Comparison of ENCODE assay signal across 8 cellular contexts in the genomic region with DNA sequence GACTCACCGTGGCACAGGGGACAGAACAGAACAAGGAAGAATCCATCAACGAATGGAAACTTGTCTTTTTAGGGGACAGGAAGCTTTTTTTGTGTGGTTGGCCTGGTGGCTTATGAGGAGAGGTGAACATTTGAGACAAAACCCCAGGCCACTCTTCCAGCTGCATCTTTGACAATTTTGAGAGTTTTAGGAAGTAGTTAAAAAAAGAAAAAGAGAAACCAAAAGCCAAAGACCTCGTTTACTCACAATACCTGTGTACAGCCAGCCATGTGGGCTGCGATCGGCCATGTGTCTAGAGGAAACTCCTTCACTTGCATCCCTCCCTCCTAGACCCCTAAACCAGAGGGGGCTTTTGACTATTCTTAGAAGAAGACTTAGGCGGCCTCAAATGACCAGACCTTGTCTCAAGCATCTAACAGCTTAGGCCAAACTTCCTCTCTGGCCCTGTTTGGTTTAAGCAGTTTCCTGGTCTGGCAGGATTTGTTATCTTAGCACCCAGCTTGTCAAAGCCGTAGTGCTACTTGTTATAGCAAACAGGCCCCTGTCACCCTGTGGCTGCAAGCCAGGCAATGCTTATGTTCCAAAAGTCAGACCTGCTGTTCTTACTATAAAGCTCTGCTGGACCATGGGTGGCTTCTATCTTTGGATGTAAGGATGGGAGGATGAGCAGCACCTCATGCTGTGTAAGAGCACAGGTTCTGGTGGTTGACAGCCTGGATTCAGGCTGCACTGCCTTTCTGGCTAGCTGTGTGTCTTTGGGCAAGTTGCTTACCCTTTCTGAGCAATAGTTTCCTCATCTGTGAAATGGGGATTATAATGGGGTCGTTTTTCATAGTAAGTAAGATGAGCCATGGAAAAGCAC. TPM values are rescaled to one million over a fixed set of nuclear protein-coding genes. Genes with fewer than 3 reads are reported as not detected.
DNase-seq lines count a peak whose midpoint lies in the region; ATAC-seq and TF ChIP-seq lines count a peak whose summit lies in the region.

No MANE protein-coding gene starts in this region.

- peak; percentile 83 for DNase-seq in UCSD-AML1 (lab: John Stamatoyannopoulos, UW; ENCODE audit: unreplicated experiment)
- no peak for DNase-seq in colonic mucosa
- no peak for DNase-seq in smooth muscle cell (lab: John Stamatoyannopoulos, UW; ENCODE audit: unreplicated experiment)
- no peak for DNase-seq in Karpas-422
- DNase-seq in substantia nigra (lab: John Stamatoyannopoulos, UW) = no peak
- no peak for DNase-seq in NCI-H1105 treated with DMSO at 0.1 percent for 48 hours (lab: John Stamatoyannopoulos, UW)

- H3K36me3 ChIP-seq in colonic mucosa = no peaks in the 10 kb centered on the region
- no peaks in the 10 kb centered on the region for H3K36me3 ChIP-seq in smooth muscle cell (ENCODE audit: low read depth)
- no peaks in the 10 kb centered on the region for H3K36me3 ChIP-seq in Karpas-422 (ENCODE audit: insufficient read depth, low read length)

- H3K27me3 ChIP-seq in colonic mucosa (no peaks in the 10 kb centered on the region), smooth muscle cell (ENCODE audit: low read depth) (no peaks in the 10 kb centered on the region), Karpas-422 (ENCODE audit: low read length) (no peaks in the 10 kb centered on the region)

- intact Hi-C loops in colonic mucosa (cut with DNase I) = no loop called here

- H3K9me2 ChIP-seq in Karpas-422 (replicated peaks; ENCODE audit: insufficient read depth, low read length) = no peaks in the 10 kb centered on the region

- H3K4me3 ChIP-seq in colonic mucosa = no peak overlapping the region
- no peak overlapping the region for H3K4me3 ChIP-seq in smooth muscle cell
- no peak overlapping the region for H3K4me3 ChIP-seq in Karpas-422 (ENCODE audit: low read length)

- peak; percentile 37 for ATAC-seq in GM18909 (IDR thresholded peaks at IDR 0.05; ENCODE audit: poor library complexity, unreplicated experiment)
- peak; percentile 35 for ATAC-seq in HG03159 (IDR thresholded peaks at IDR 0.05; ENCODE audit: unreplicated experiment)

- H2AFZ ChIP-seq in smooth muscle cell (ENCODE audit: low read depth) (no peak overlapping the region), Karpas-422 (ENCODE audit: low read length) (no peak overlapping the region; the same call in 1 of the 2 replicates)

- H3K27ac ChIP-seq in colonic mucosa (peak overlapping the region; percentile 29), smooth muscle cell (ENCODE audit: low read depth) (peak overlapping the region; percentile 72), Karpas-422 (ENCODE audit: low read length) (no peak overlapping the region), substantia nigra (ENCODE audit: low read depth, low read length, poor library complexity, severe bottlenecking) (no peak overlapping the region)

- H3K4me2 ChIP-seq in smooth muscle cell = peak overlapping the region; percentile 40
- H3K4me2 ChIP-seq in Karpas-422 (ENCODE audit: low read depth, low read length, poor library complexity, severe bottlenecking) = no peak overlapping the region

- no peaks in the 10 kb centered on the region for H3K9me3 ChIP-seq in colonic mucosa
- H3K9me3 ChIP-seq in smooth muscle cell (replicated peaks; ENCODE audit: low read depth) = no peaks in the 10 kb centered on the region
- no peaks in the 10 kb centered on the region for H3K9me3 ChIP-seq in Karpas-422 (ENCODE audit: low read length)

- no peaks in the 10 kb centered on the region for H3K4me1 ChIP-seq in colonic mucosa
- peaks cover 19% of the 10 kb centered on the region for H3K4me1 ChIP-seq in smooth muscle cell (ENCODE audit: low read depth)
- peaks cover 7% of the 10 kb centered on the region; the same call in 1 of the 2 replicates for H3K4me1 ChIP-seq in Karpas-422 (ENCODE audit: low read length)

- H3K9ac ChIP-seq in colonic mucosa (ENCODE audit: low read depth in 2 of 2, low read length in 2 of 2) (peak overlapping the region in 1 of 2 donors; percentile 58), smooth muscle cell (ENCODE audit: low read depth) (no peak overlapping the region), Karpas-422 (ENCODE audit: low read length) (no peak overlapping the region)

- H4K20me1 ChIP-seq in smooth muscle cell (ENCODE audit: low read depth) = peaks cover 100% of the 10 kb centered on the region
- H4K20me1 ChIP-seq in Karpas-422 (ENCODE audit: insufficient read depth, low read depth, low read length) = no peaks in the 10 kb centered on the region

- no peak for TF ChIP-seq CTCF in colonic mucosa (IDR thresholded peaks at IDR 0.05)
- no peak for TF ChIP-seq CTCF in smooth muscle cell (IDR thresholded peaks at IDR 0.05; ENCODE audit: borderline replicate concordance, insufficient read depth, poor library complexity, severe bottlenecking)

- H3K79me2 ChIP-seq in smooth muscle cell (ENCODE audit: low read depth) = peaks cover 100% of the 10 kb centered on the region
- H3K79me2 ChIP-seq in Karpas-422 (ENCODE audit: low read length) = no peaks in the 10 kb centered on the region

- H3F3A ChIP-seq in smooth muscle cell (ENCODE audit: low read depth) = peaks cover 4% of the 10 kb centered on the region

- WGBS in smooth muscle cell (ENCODE audit: low lambda C conversion rate) = 32% methylated on average over 8 of the region's 8 CpGs

RNA-seq across cellular contexts. Expression of a gene that starts 17.7 kb away (rescaled TPM):
- total RNA-seq in colonic mucosa (10 to 100 TPM; 13.9 to 16.5 TPM), smooth muscle cell (65.1 and 69.2 TPM in 2 replicates)
- 40.4 and 53.2 TPM in 2 replicates for polyA plus RNA-seq in smooth muscle cell
- total RNA-seq in Karpas-422 (2014; rRNA removed; shearing (Covaris generic); ENCODE audit: low replicate concordance) = 0.32 and 0.52 TPM in 2 replicates

Comparison
In these comparisons a context has a peak if more than half of its experiments do, and no peak if none do; other contexts are left out.
1. H3K27ac ChIP-seq: peak in colonic mucosa (single experiment) and smooth muscle cell (single experiment); none in Karpas-422 (single experiment) and substantia nigra (single experiment).